1 cellular context compared by ENCODE assay signal in genomic region chr11:36030707-36031365, GRCh38.
TF ChIP-seq lines count a peak whose summit lies in the region.

No MANE protein-coding gene starts in this region.

TF ChIP-seq in HepG2, 621 proteins besides CTCF, POLR2A, EP300 and RAD21:
- TF ChIP-seq AKNA (CRISPR knock-in tag; IDR thresholded peaks at IDR 0.05; ENCODE audit: borderline replicate concordance): no peak
